In the genomic region with DNA sequence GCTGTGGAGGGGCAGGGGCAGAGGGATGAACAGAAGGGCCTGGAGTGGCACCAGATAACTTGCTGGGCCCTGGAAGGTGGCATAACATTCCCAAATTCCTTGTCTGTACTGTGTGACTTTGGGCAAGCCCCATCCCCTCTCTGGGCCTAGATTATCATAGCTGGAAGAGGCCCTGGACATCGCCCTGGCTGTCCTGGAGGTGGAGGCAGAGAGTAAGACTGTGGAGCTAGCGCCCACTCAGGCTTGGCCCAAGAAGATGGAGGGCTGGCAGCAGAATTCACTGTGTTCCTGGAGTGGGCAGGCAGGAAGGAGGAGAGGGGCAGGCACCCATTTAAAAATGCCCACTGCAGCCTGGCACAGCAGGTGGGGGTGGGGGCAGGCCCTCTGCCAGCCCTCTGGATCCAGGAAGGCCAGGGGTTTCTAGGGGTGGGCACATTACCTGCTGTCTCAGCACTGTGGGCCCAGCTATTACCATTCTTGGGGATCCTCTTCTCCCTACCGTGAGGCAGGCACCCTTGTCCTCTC, we compare ENCODE assay signal across 9 cellular contexts. TPM values are rescaled to one million over a fixed set of nuclear protein-coding genes. Genes with fewer than 3 reads are reported as not detected.
DNase-seq lines count a peak whose midpoint lies in the region; ATAC-seq and TF ChIP-seq lines count a peak whose summit lies in the region.
"Had no signal": no experiment of that assay in that cellular context is flagged by ENCODE, and none has a peak within 500 bp of the region (broad histone marks: within the 10 kb centered on the region; RNA-seq: fewer than 3 reads in every experiment).

No MANE protein-coding gene starts in this region.

- H3K9me3 Mint-ChIP-seq in brain (no peaks in the 10 kb centered on the region), natural killer cell (no peaks in the 10 kb centered on the region)
- no peaks in the 10 kb centered on the region for H3K9me3 Mint-ChIP-seq in naive thymus-derived CD4-positive, alpha-beta T cell
- H3K9me3 Mint-ChIP-seq: naive thymus-derived CD8-positive, alpha-beta T cell had no signal

- H3K36me3 ChIP-seq in heart left ventricle = peaks cover 0 to 8% (median 0%) of the 10 kb centered on the region in 9 donors
- H3K36me3 ChIP-seq in vagina = no peaks in the 10 kb centered on the region
- H3K36me3 ChIP-seq in naive thymus-derived CD4-positive, alpha-beta T cell (ENCODE audit: control insufficient read depth in 2 of 3, insufficient read depth in 3 of 3, low read length in 3 of 3) = no peaks in the 10 kb centered on the region

- TF ChIP-seq CTCF in heart left ventricle (IDR thresholded peaks at IDR 0.05) (peak in 8 of 12 donors; percentile 11 to 50 (median 34)), brain (conservative IDR thresholded peaks at IDR 0.05) (peak; percentile 9 to 40), vagina (IDR thresholded peaks at IDR 0.05) (no peak), natural killer cell (IDR thresholded peaks at IDR 0.05) (no peak)

- H3K4me3 ChIP-seq in heart left ventricle = no peak overlapping the region
- no peak overlapping the region for H3K4me3 ChIP-seq in vagina
- no peak overlapping the region for H3K4me3 ChIP-seq in naive thymus-derived CD4-positive, alpha-beta T cell (ENCODE audit: low read length)

- H3K4me1 ChIP-seq in heart left ventricle (peaks cover 13 to 97% (median 79%) of the 10 kb centered on the region in 12 donors), vagina (peaks cover 89% of the 10 kb centered on the region)
- no peaks in the 10 kb centered on the region for H3K4me1 ChIP-seq in naive thymus-derived CD4-positive, alpha-beta T cell (ENCODE audit: control insufficient read depth in 2 of 2, insufficient read depth in 2 of 2, low read length in 2 of 2)

- H3K4me1 Mint-ChIP-seq in brain (peaks cover 93% of the 10 kb centered on the region), natural killer cell (peaks cover 0 to 8% of the 10 kb centered on the region in 2 donors)
- peaks cover 0 to 5% (median 0%) of the 10 kb centered on the region in 7 donors for H3K4me1 Mint-ChIP-seq in naive thymus-derived CD4-positive, alpha-beta T cell

- no peak for DNase-seq in heart left ventricle
- DNase-seq in Right ventricle myocardium superior = no peak
- no peak for DNase-seq in vagina (ENCODE audit: extremely low spot score in 2 of 2)
- DNase-seq in natural killer cell = no peak
- no peak for DNase-seq in naive thymus-derived CD4-positive, alpha-beta T cell
- DNase-seq: naive thymus-derived CD8-positive, alpha-beta T cell had no signal

- 45 to 69% (median 57%) methylated on average over 3 of the region's 3 CpGs for WGBS in heart left ventricle, 4 donors

- CTCF ChIA-PET in naive thymus-derived CD4-positive, alpha-beta T cell (lab: Charles Lee) = no interaction called here

- H3K36me3 Mint-ChIP-seq in brain = no peaks in the 10 kb centered on the region
- H3K36me3 Mint-ChIP-seq in natural killer cell = no peaks in the 10 kb centered on the region
- no peaks in the 10 kb centered on the region for H3K36me3 Mint-ChIP-seq in naive thymus-derived CD4-positive, alpha-beta T cell
- H3K36me3 Mint-ChIP-seq: naive thymus-derived CD8-positive, alpha-beta T cell had no signal

- H3K27me3 ChIP-seq in heart left ventricle (no peaks in the 10 kb centered on the region), layer of hippocampus (ENCODE audit: control insufficient read depth, insufficient read depth, low read length) (no peaks in the 10 kb centered on the region), vagina (no peaks in the 10 kb centered on the region)
- no peaks in the 10 kb centered on the region for H3K27me3 ChIP-seq in naive thymus-derived CD4-positive, alpha-beta T cell (ENCODE audit: control insufficient read depth in 2 of 2, insufficient read depth in 2 of 2, low read length in 2 of 2)

- peak in 2 of 4 donors; percentile 14 to 25 for ATAC-seq in heart left ventricle
- no peak for ATAC-seq in Right ventricle myocardium superior (ENCODE audit: poor library complexity)
- ATAC-seq in natural killer cell = no peak
- ATAC-seq in GM19455 (IDR thresholded peaks at IDR 0.05; ENCODE audit: unreplicated experiment) = no peak
- ATAC-seq in naive thymus-derived CD4-positive, alpha-beta T cell = no peak
- ATAC-seq: naive thymus-derived CD8-positive, alpha-beta T cell had no signal

- H3K4me3 Mint-ChIP-seq in brain (peak overlapping the region in 2 of 5 experiments; percentile 10 to 42), natural killer cell (no peak overlapping the region)
- no peak overlapping the region for H3K4me3 Mint-ChIP-seq in naive thymus-derived CD4-positive, alpha-beta T cell
- H3K4me3 Mint-ChIP-seq: naive thymus-derived CD8-positive, alpha-beta T cell had no signal

- H3K27ac ChIP-seq in heart left ventricle (peak overlapping the region in 11 of 12 donors; percentile 39 to 81 (median 58)), layer of hippocampus (ENCODE audit: low read depth, low read length) (peak overlapping the region; percentile 65), vagina (peak overlapping the region; percentile 91)
- H3K27ac ChIP-seq in naive thymus-derived CD4-positive, alpha-beta T cell (ENCODE audit: low read depth, low read length) = no peak overlapping the region

- TF ChIP-seq POLR2A in heart left ventricle (IDR thresholded peaks at IDR 0.05) (no peak), vagina (IDR thresholded peaks at IDR 0.05) (no peak)

- H3K27me3 Mint-ChIP-seq in brain (peaks cover 3% of the 10 kb centered on the region), natural killer cell (ENCODE audit: low read depth in 2 of 2) (no peaks in the 10 kb centered on the region)
- H3K27me3 Mint-ChIP-seq in naive thymus-derived CD4-positive, alpha-beta T cell = peaks cover 0 to 8% (median 0%) of the 10 kb centered on the region in 5 donors

- POLR2A ChIA-PET in naive thymus-derived CD4-positive, alpha-beta T cell (lab: Charles Lee) = no interaction called here

- H3K27ac Mint-ChIP-seq in brain (peak overlapping the region; percentile 48 to 96 (median 80)), natural killer cell (no peak overlapping the region)
- H3K27ac Mint-ChIP-seq in naive thymus-derived CD4-positive, alpha-beta T cell = no peak overlapping the region

- intact Hi-C loops in heart left ventricle (cut with DNase I) = no loop called here
- intact Hi-C loops in Right ventricle myocardium superior (cut with DNase I) = no loop called here
- intact Hi-C loops in vagina (cut with DNase I) = no loop called here
- intact Hi-C loops in natural killer cell (cut with micrococcal nuclease) = no loop called here
- intact Hi-C loops in naive thymus-derived CD4-positive, alpha-beta T cell (cut with micrococcal nuclease) = no loop called here

- H3K9me3 ChIP-seq in heart left ventricle (no peaks in the 10 kb centered on the region), vagina (no peaks in the 10 kb centered on the region)
- H3K9me3 ChIP-seq in naive thymus-derived CD4-positive, alpha-beta T cell (ENCODE audit: control insufficient read depth in 2 of 3, low read length in 3 of 3) = no peaks in the 10 kb centered on the region

RNA-seq across cellular contexts. Expression of a gene that starts 22.6 kb away (rescaled TPM):
- total RNA-seq in heart left ventricle = 10 to 100 TPM; 47.0 to 83.9 (median 56.5) TPM
- polyA plus RNA-seq in heart left ventricle = 10 to 100 TPM; 27.5 to 60.0 TPM
- 51.5 TPM for total RNA-seq in Right ventricle myocardium superior
- 21.9 TPM for polyA plus RNA-seq in brain (ENCODE audit: insufficient read depth, low read depth, low replicate concordance)
- 32.9 TPM for total RNA-seq in vagina
- total RNA-seq in natural killer cell = under 1 TPM; 0.02 to 0.88 (median 0.50) TPM
- total RNA-seq in naive thymus-derived CD4-positive, alpha-beta T cell = 1 to 10 TPM in 1 of 5 experiments, under 1 TPM in 2, not detected in 2; 0.11 to 1.1 (median 0.98) TPM
- polyA plus RNA-seq in naive thymus-derived CD4-positive, alpha-beta T cell = not detected
- total RNA-seq: naive thymus-derived CD8-positive, alpha-beta T cell had no signal

RNA-seq across cellular contexts. Expression of a gene that starts 45.6 kb away (rescaled TPM):
- total RNA-seq in heart left ventricle (10 to 100 TPM in 1 of 9 donors, 1 to 10 TPM in 8; 1.0 to 13.9 (median 2.6) TPM), Right ventricle myocardium superior (1.3 TPM), vagina (6.1 TPM), natural killer cell (100 to 1,000 TPM; 132 to 264 (median 151) TPM)
- polyA plus RNA-seq in heart left ventricle (1 to 10 TPM; 1.3 to 7.5 TPM), brain (ENCODE audit: insufficient read depth, low read depth, low replicate concordance) (8.3 TPM)
- 100 to 1,000 TPM in 2 of 5 experiments, 10 to 100 TPM in 3; 11.9 to 275 (median 28.4) TPM for total RNA-seq in naive thymus-derived CD4-positive, alpha-beta T cell
- polyA plus RNA-seq in naive thymus-derived CD4-positive, alpha-beta T cell = 1 to 10 TPM; 2.0 to 6.4 TPM

RNA-seq across cellular contexts. Expression of a gene that starts 58.5 kb away (rescaled TPM):
- total RNA-seq in heart left ventricle = 10 to 100 TPM in 1 of 9 donors, 1 to 10 TPM in 7, under 1 TPM in 1; 0.56 to 17.7 (median 2.0) TPM
- 1 to 10 TPM; 1.2 to 2.3 TPM for polyA plus RNA-seq in heart left ventricle
- 2.1 TPM for total RNA-seq in Right ventricle myocardium superior
- 0.49 TPM for polyA plus RNA-seq in brain (ENCODE audit: insufficient read depth, low read depth, low replicate concordance)
- 2.0 TPM for total RNA-seq in vagina
- under 1 TPM in 2 of 3 donors, not detected in 1; 0.24 to 0.40 TPM for total RNA-seq in natural killer cell
- total RNA-seq in naive thymus-derived CD4-positive, alpha-beta T cell = 1 to 10 TPM in 1 of 5 experiments, under 1 TPM in 2, not detected in 2; 0.34 to 1.8 (median 0.92) TPM
- not detected for polyA plus RNA-seq in naive thymus-derived CD4-positive, alpha-beta T cell
- polyA plus RNA-seq: naive thymus-derived CD8-positive, alpha-beta T cell had no signal

Comparison
In these comparisons a context has a peak if more than half of its experiments do, and no peak if none do; other contexts are left out.
1. CTCF ChIP-seq: peak in heart left ventricle (8 of 12) and brain (2 of 2); none in vagina (0 of 3) and natural killer cell (single experiment).
2. H3K27ac Mint-ChIP-seq: peak in brain (5 of 5); none in natural killer cell (0 of 2) and naive thymus-derived CD4-positive, alpha-beta T cell (0 of 9).
3. RNA of a gene that starts 22.6 kb away (total RNA-seq): 47.0 to 83.9 TPM in heart left ventricle, 51.5 TPM in Right ventricle myocardium superior (single experiment) and 32.9 TPM in vagina (single experiment); 0.02 to 0.88 TPM in natural killer cell and 0.11 to 1.1 TPM in naive thymus-derived CD4-positive, alpha-beta T cell; every median in the first group is over 10 times any median in the second.